Comparison of ENCODE assay signal across 23 cellular contexts in the genomic region with DNA sequence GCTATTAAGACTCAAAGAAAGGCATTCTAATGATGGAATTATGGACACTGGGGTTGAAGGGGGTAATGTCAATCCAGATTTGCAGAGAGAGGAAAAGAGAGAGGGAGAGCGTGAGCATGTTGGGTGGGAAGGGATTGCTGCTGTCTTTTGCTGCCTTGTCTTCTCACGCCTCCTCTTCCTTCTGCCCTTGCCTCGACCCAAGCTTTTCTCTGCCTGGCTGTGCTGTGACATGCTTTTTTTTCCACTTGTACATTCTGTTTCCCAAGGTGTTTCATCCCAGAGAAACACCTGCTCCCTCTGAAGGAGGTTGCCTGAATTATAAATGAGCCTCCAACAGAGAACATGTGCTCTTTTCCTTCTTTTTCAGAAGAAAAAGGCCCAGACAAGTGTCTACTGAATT.
"Had no signal": no experiment of that assay in that cellular context is flagged by ENCODE, and none has a peak within 500 bp of the region (broad histone marks: within the 10 kb centered on the region; RNA-seq: fewer than 3 reads in every experiment).

No MANE protein-coding gene starts in this region.

- H3K27me3 ChIP-seq: brain microvascular endothelial cell, cardiac muscle cell had no signal

- H3K4me1 Mint-ChIP-seq: activated CD4-positive, alpha-beta T cell treated with anti-CD3 and anti-CD28 coated beads, Interleukin-2, amount 10 ng/mL, durations not matched to agents 7 days and 5 days; activated naive CD4-positive, alpha-beta T cell treated with anti-CD3 and anti-CD28 coated beads, Interleukin-2, amount 10 ng/mL, durations not matched to agents 7 days and 5 days; activated naive CD8-positive, alpha-beta T cell treated with anti-CD3 and anti-CD28 coated beads for 36 hours had no signal

- H3K36me3 ChIP-seq: brain microvascular endothelial cell, cardiac muscle cell had no signal

- DNase-seq: activated CD4-positive, alpha-beta memory T cell treated with anti-CD3 and anti-CD28 coated beads for 36 hours; activated CD4-positive, alpha-beta T cell treated with anti-CD3 and anti-CD28 coated beads, Interleukin-2, amount 10 ng/mL, durations not matched to agents 7 days and 5 days; activated CD4-positive, CD25-positive, alpha-beta regulatory T cell; activated CD8-positive, alpha-beta memory T cell treated with anti-CD3 and anti-CD28 coated beads for 24 hours; activated gamma-delta T cell; activated naive CD4-positive, alpha-beta T cell treated with anti-CD3 and anti-CD28 coated beads, Interleukin-2, amount 10 ng/mL, durations not matched to agents 7 days and 5 days; activated naive CD8-positive, alpha-beta T cell treated with anti-CD3 and anti-CD28 coated beads for 36 hours; activated T-cell treated with anti-CD3 and anti-CD28 coated beads, Interleukin-2, amount 50 U/mL, for 4 hours; brain microvascular endothelial cell; Kasumi-1; KBM-7; NCI-H1105 treated with DMSO at 0.1 percent for 48 hours; NCI-H1436 treated with DMSO at 0.1 percent for 48 hours; NCI-H187; NCI-H2081; NCI-H345; NCI-H510A; NCI-H526 treated with DMSO at 0.1 percent for 48 hours; PC-9; SIG-M5; T-helper 17 cell; T1000 had no signal

- H3K27ac ChIP-seq: brain microvascular endothelial cell, cardiac muscle cell, PC-9 had no signal

- H3K4me3 Mint-ChIP-seq: activated CD4-positive, alpha-beta memory T cell treated with anti-CD3 and anti-CD28 coated beads for 36 hours; activated CD4-positive, alpha-beta T cell treated with anti-CD3 and anti-CD28 coated beads, Interleukin-2, amount 10 ng/mL, durations not matched to agents 7 days and 5 days; activated naive CD4-positive, alpha-beta T cell treated with anti-CD3 and anti-CD28 coated beads, Interleukin-2, amount 10 ng/mL, durations not matched to agents 7 days and 5 days; activated naive CD8-positive, alpha-beta T cell treated with anti-CD3 and anti-CD28 coated beads for 36 hours; activated T-cell treated with anti-CD3 and anti-CD28 coated beads, Interleukin-2, amount 50 U/mL, for 4 hours; T-helper 17 cell had no signal

- H3K4me3 ChIP-seq: cardiac muscle cell, PC-9 had no signal

- H3K36me3 Mint-ChIP-seq: activated CD4-positive, alpha-beta memory T cell treated with anti-CD3 and anti-CD28 coated beads for 36 hours; activated naive CD4-positive, alpha-beta T cell treated with anti-CD3 and anti-CD28 coated beads, Interleukin-2, amount 10 ng/mL, durations not matched to agents 7 days and 5 days; activated naive CD8-positive, alpha-beta T cell treated with anti-CD3 and anti-CD28 coated beads for 36 hours had no signal

- H3K9me3 Mint-ChIP-seq: activated CD4-positive, alpha-beta memory T cell treated with anti-CD3 and anti-CD28 coated beads for 36 hours; activated CD4-positive, alpha-beta T cell treated with anti-CD3 and anti-CD28 coated beads, Interleukin-2, amount 10 ng/mL, durations not matched to agents 7 days and 5 days; activated naive CD4-positive, alpha-beta T cell treated with anti-CD3 and anti-CD28 coated beads, Interleukin-2, amount 10 ng/mL, durations not matched to agents 7 days and 5 days; activated naive CD8-positive, alpha-beta T cell treated with anti-CD3 and anti-CD28 coated beads for 36 hours; activated T-cell treated with anti-CD3 and anti-CD28 coated beads, Interleukin-2, amount 50 U/mL, for 4 hours had no signal

- H3K27ac Mint-ChIP-seq: activated CD4-positive, alpha-beta memory T cell treated with anti-CD3 and anti-CD28 coated beads for 36 hours; activated CD4-positive, alpha-beta T cell treated with anti-CD3 and anti-CD28 coated beads, Interleukin-2, amount 10 ng/mL, durations not matched to agents 7 days and 5 days; activated naive CD4-positive, alpha-beta T cell treated with anti-CD3 and anti-CD28 coated beads, Interleukin-2, amount 10 ng/mL, durations not matched to agents 7 days and 5 days; activated naive CD8-positive, alpha-beta T cell treated with anti-CD3 and anti-CD28 coated beads for 36 hours; T-helper 17 cell had no signal
